ENCODE assay signal across 8 cellular contexts in the genomic region with DNA sequence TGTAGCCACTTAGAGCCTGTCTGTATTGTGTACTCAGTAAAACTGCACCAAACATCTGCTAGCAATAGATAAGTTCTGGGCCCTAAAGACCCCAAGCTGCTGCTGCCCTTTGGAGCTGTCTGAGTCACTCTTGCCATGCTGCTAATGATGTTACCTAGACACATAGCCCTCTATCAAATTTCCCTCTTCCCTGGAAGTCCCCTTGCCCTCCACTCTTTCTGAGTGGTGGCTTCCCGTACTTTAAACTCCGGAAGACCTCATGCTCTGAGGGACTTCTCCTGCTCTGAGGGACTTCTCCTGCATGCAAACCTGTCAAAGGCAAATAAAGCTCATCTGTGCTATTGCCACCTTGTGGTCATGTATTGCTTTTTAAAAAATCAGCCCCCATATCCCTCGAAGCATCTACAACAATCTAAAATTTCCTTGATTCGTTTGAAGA. TPM values are rescaled to one million over a fixed set of nuclear protein-coding genes. Genes with fewer than 3 reads are reported as not detected.
DNase-seq lines count a peak whose midpoint lies in the region; ATAC-seq, FAIRE-seq and TF ChIP-seq lines count a peak whose summit lies in the region.

No MANE protein-coding gene starts in this region.

- TF ChIP-seq RAD21 in SK-N-SH (IDR thresholded peaks at IDR 0.05; ENCODE audit: low read length), result peak; percentile 44

- H3K9me2 ChIP-seq in SK-N-SH, result no peaks in the 10 kb centered on the region

- intact Hi-C loops in kidney (cut with DNase I), result no loop called here

- peak; percentile 17 for DNase-seq in SK-N-SH
- no peak for DNase-seq in left lobe of liver (ENCODE audit: low spot score)
- DNase-seq in mesenteric fat pad (ENCODE audit: low spot score), result no peak
- DNase-seq in upper lobe of left lung, result no peak
- no peak for DNase-seq in kidney

- H3K27me3 ChIP-seq in SK-N-SH (ENCODE audit: insufficient read depth) (no peaks in the 10 kb centered on the region), upper lobe of left lung (no peaks in the 10 kb centered on the region)

- POLR2A ChIA-PET in SK-N-SH (lab: Yijun Ruan, JAX), result no interaction called here

- TF ChIP-seq POLR2A in upper lobe of left lung (IDR thresholded peaks at IDR 0.05), result no peak

- H3K4me2 ChIP-seq in SK-N-SH, result no peak overlapping the region

- H4K20me1 ChIP-seq in SK-N-SH (ENCODE audit: insufficient read depth), result no peaks in the 10 kb centered on the region

- TF ChIP-seq CTCF in GM12872 (IDR thresholded peaks at IDR 0.05; ENCODE audit: insufficient read depth, low read depth, low read length) (peak; percentile 63), SK-N-SH (IDR thresholded peaks at IDR 0.05) (peak; percentile 55), upper lobe of left lung (IDR thresholded peaks at IDR 0.05) (peak in 2 of 6 experiments; percentile 17 to 32), kidney (IDR thresholded peaks at IDR 0.05; ENCODE audit: borderline replicate concordance, extremely low read depth, insufficient read depth) (no peak)

- ATAC-seq in GM21447 (IDR thresholded peaks at IDR 0.05; ENCODE audit: unreplicated experiment) (peak; percentile 62), HG03558 (IDR thresholded peaks at IDR 0.05; ENCODE audit: extremely low read depth, unreplicated experiment) (peak; percentile 25), left lobe of liver (peak; percentile 45), upper lobe of left lung (ENCODE audit: low FRiP score in 2 of 2) (no peak)

- H3K9ac ChIP-seq in SK-N-SH, result no peak overlapping the region
- H3K9ac ChIP-seq in kidney (ENCODE audit: low read length in 2 of 2), result no peak overlapping the region

- H3K79me2 ChIP-seq in SK-N-SH (ENCODE audit: insufficient read depth), result no peaks in the 10 kb centered on the region

- CTCF ChIA-PET in SK-N-SH (lab: Yijun Ruan, JAX), result interaction anchor here (0.6 to 2.5 kb wide), 14 partner anchors 10 to 753 kb away, joined by 3 to 25 read pairs (median 3); no protein-coding TSS in a partner anchor

- H3K36me3 ChIP-seq in SK-N-SH (replicated peaks in 1 of 2; ENCODE audit: control insufficient read depth in 1 of 2, insufficient read depth in 2 of 2, low read length in 1 of 2) (no peaks in the 10 kb centered on the region), upper lobe of left lung (no peaks in the 10 kb centered on the region), kidney (ENCODE audit: control insufficient read depth in 1 of 2, insufficient read depth in 2 of 2, low read length in 2 of 2) (no peaks in the 10 kb centered on the region)

- no peak for FAIRE-seq in kidney (lab: Jason Lieb, UNC)

- H3K4me1 ChIP-seq in SK-N-SH (ENCODE audit: control insufficient read depth in 1 of 2, insufficient read depth in 2 of 2, low read depth in 1 of 2, low read length in 1 of 2), result peaks cover 0 to 24% of the 10 kb centered on the region in 2 experiments; a peak in 3 of 4 replicates
- H3K4me1 ChIP-seq in upper lobe of left lung, result no peaks in the 10 kb centered on the region
- no peaks in the 10 kb centered on the region for H3K4me1 ChIP-seq in kidney (ENCODE audit: control insufficient read depth in 1 of 2, insufficient read depth in 1 of 2, low read depth in 1 of 2, low read length in 2 of 2)

- peaks cover 23% of the 10 kb centered on the region for H3F3A ChIP-seq in SK-N-SH (replicated peaks; ENCODE audit: insufficient read depth)

- no peak overlapping the region for H2AFZ ChIP-seq in SK-N-SH (ENCODE audit: low read depth)

- H3K27ac ChIP-seq in SK-N-SH (ENCODE audit: low read depth in 2 of 2, low read length in 1 of 2), result no peak overlapping the region
- no peak overlapping the region for H3K27ac ChIP-seq in upper lobe of left lung
- no peak overlapping the region for H3K27ac ChIP-seq in kidney (ENCODE audit: low read depth in 2 of 2, low read length in 2 of 2)

- H3K4me3 ChIP-seq in SK-N-SH (ENCODE audit: low read depth in 2 of 2, low read length in 1 of 2) (no peak overlapping the region), upper lobe of left lung (no peak overlapping the region), kidney (ENCODE audit: low read length in 2 of 2) (no peak overlapping the region)

- 59% methylated on average over 4 of the region's 4 CpGs for WGBS in SK-N-SH (ENCODE audit: low lambda C conversion rate)
- WGBS in upper lobe of left lung, 2 donors, result 81 to 86% methylated on average over 4 of the region's 4 CpGs

- TF ChIP-seq EP300 in SK-N-SH (IDR thresholded peaks at IDR 0.05; ENCODE audit: borderline replicate concordance in 1 of 2, low read depth in 1 of 2, low read length in 1 of 2), result no peak
- TF ChIP-seq EP300 in upper lobe of left lung (IDR thresholded peaks at IDR 0.05), result no peak

- H3K9me3 ChIP-seq in SK-N-SH (no peaks in the 10 kb centered on the region), upper lobe of left lung (no peaks in the 10 kb centered on the region), kidney (ENCODE audit: control insufficient read depth in 1 of 2, low read length in 2 of 2) (no peaks in the 10 kb centered on the region)

TF ChIP-seq in SK-N-SH, 30 proteins besides CTCF, POLR2A, EP300 and RAD21:
- peak; percentile 39 for TF ChIP-seq SMC3 (IDR thresholded peaks at IDR 0.05; ENCODE audit: low read depth, low read length)
- no peak for TF ChIP-seq TEAD4 (IDR thresholded peaks at IDR 0.05; ENCODE audit: borderline replicate concordance, insufficient read depth)
TF ChIP-seq in SK-N-SH: peak in this region for 1.

RNA-seq across cellular contexts. Expression of a gene that starts 34.0 kb away (rescaled TPM):
- polyA plus RNA-seq in SK-N-SH (2012; rRNA removed), result 48.1 and 55.4 TPM in 2 replicates
- polyA plus RNA-seq in SK-N-SH (2012; cell fraction: cytosol; rRNA removed), result 58.2 and 61.6 TPM in 2 replicates
- 26.6 and 49.7 TPM in 2 replicates for polyA plus RNA-seq in SK-N-SH (2012; cell fraction: nucleus; rRNA removed)
- total RNA-seq in left lobe of liver, result 120 TPM
- 57.2 TPM for total RNA-seq in mesenteric fat pad
- 10 to 100 TPM; 13.0 to 46.7 (median 37.6) TPM for total RNA-seq in upper lobe of left lung
- 51.9 TPM for total RNA-seq in kidney
- 128 TPM for polyA plus RNA-seq in kidney (ENCODE audit: insufficient read depth, low read depth, low replicate concordance)

RNA-seq across cellular contexts. Expression of a gene that starts 46.6 kb away (rescaled TPM):
- not detected in 2 replicates for polyA plus RNA-seq in SK-N-SH (2012; rRNA removed)
- under 0.01 and 0.01 TPM in 2 replicates for polyA plus RNA-seq in SK-N-SH (2012; cell fraction: cytosol; rRNA removed)
- 0.01 TPM in 1 of 2 replicates, not detected in the other for polyA plus RNA-seq in SK-N-SH (2012; cell fraction: nucleus; rRNA removed)
- total RNA-seq in left lobe of liver, result 37.5 TPM
- total RNA-seq in mesenteric fat pad, result 3.2 TPM
- 10 to 100 TPM in 3 of 6 donors, 1 to 10 TPM in 3; 5.5 to 19.9 (median 9.7) TPM for total RNA-seq in upper lobe of left lung
- 2.3 TPM for total RNA-seq in kidney
- polyA plus RNA-seq in kidney (ENCODE audit: insufficient read depth, low read depth, low replicate concordance), result 35.5 TPM

Comparison
In these comparisons a context has a peak if more than half of its experiments do, and no peak if none do; other contexts are left out.
1. ATAC-seq: peak in GM21447 (single experiment), HG03558 (single experiment) and left lobe of liver (single experiment); none in upper lobe of left lung (0 of 2).